In the genomic region with DNA sequence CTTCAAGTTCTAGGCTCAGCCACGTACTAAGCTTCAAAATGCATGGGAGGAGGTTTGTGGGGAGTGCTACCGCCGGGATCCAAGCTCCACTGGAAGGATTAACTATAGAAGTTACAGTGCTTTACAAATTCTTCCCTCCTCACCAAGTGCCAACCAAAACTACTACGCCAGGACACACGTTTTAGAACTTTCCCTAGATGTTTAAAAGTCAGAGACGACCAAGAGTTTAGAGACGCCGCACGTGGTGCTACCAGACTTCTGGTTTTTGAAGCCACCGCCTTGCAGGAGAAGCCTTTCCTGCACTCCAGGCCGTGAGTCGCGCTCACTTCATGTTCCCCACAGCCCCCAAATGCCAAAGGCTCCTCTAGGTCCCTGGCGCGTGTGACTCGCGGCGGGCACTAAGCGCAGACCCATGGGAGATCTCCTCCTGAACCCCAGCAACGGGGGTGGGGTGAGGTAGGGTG, we compare ENCODE assay signal across 8 cellular contexts. TPM values are rescaled to one million over a fixed set of nuclear protein-coding genes. Genes with fewer than 3 reads are reported as not detected.
DNase-seq lines count a peak whose midpoint lies in the region; ATAC-seq and FAIRE-seq lines count a peak whose summit lies in the region.

No MANE protein-coding gene starts in this region.

- peak overlapping the region; percentile 96 for H2AFZ ChIP-seq in GM23248

- H3K27ac ChIP-seq in BLaER1 = peak overlapping the region; percentile 95
- H3K27ac ChIP-seq in GM23248 = peak overlapping the region; percentile 89
- H3K27ac ChIP-seq in layer of hippocampus (ENCODE audit: low read depth, low read length) = peak overlapping the region; percentile 92
- peak overlapping the region; percentile 90 for H3K27ac ChIP-seq in subcutaneous abdominal adipose tissue (ENCODE audit: low read depth, low read length)

- H3K79me2 ChIP-seq in GM23248 (ENCODE audit: insufficient read depth) = peaks cover 57% of the 10 kb centered on the region

- H3K36me3 ChIP-seq in BLaER1 = peaks cover 14% of the 10 kb centered on the region
- H3K36me3 ChIP-seq in GM23248 (ENCODE audit: low read depth) = no peaks in the 10 kb centered on the region
- no peaks in the 10 kb centered on the region for H3K36me3 ChIP-seq in subcutaneous abdominal adipose tissue (ENCODE audit: control insufficient read depth in 5 of 5, insufficient read depth in 5 of 5, low read length in 5 of 5)

- in situ Hi-C loops in GM23248 (cut with MboI) = no loop called here

- DNase-seq in GM23248 = peak; percentile 62
- peak; percentile 57 for DNase-seq in RKO (ENCODE audit: low spot score)
- peak; percentile 29 for DNase-seq in cerebellar cortex (ENCODE audit: low spot score)
- DNase-seq in HTR-8/SVneo (ENCODE audit: insufficient read length, low spot score) = no peak

- H3K4me3 ChIP-seq in BLaER1 = peak overlapping the region; percentile 75
- peak overlapping the region; percentile 85 for H3K4me3 ChIP-seq in GM23248
- peak overlapping the region; percentile 69 to 88 (median 85) for H3K4me3 ChIP-seq in subcutaneous abdominal adipose tissue (ENCODE audit: low read depth in 1 of 5, low read length in 5 of 5)

- H3K4me1 ChIP-seq in BLaER1 (peaks cover 44% of the 10 kb centered on the region), GM23248 (ENCODE audit: insufficient read depth) (peaks cover 33% of the 10 kb centered on the region), subcutaneous abdominal adipose tissue (ENCODE audit: control insufficient read depth in 5 of 5, insufficient read depth in 5 of 5, low read length in 5 of 5) (peaks cover 0 to 18% (median 12%) of the 10 kb centered on the region in 5 donors)

- FAIRE-seq in HTR-8/SVneo (lab: Jason Lieb, UNC) = no peak

- WGBS in GM23248 (ENCODE audit: low coverage in 1 of 2, low lambda C conversion rate in 2 of 2, missing lambda C conversion rate in 2 of 2), 2 experiments = 0 to 1% methylated on average over 19 to 20 of the region's 20 CpGs

- peaks cover 29% of the 10 kb centered on the region for H3F3A ChIP-seq in GM23248 (ENCODE audit: insufficient read depth)

- H3K9me2 ChIP-seq in GM23248 (ENCODE audit: insufficient read depth) = no peaks in the 10 kb centered on the region

- ATAC-seq in GM18520 (IDR thresholded peaks at IDR 0.05; ENCODE audit: unreplicated experiment) = no peak

- H3K4me2 ChIP-seq in BLaER1 (peak overlapping the region; percentile 91), GM23248 (ENCODE audit: unreplicated experiment) (peak overlapping the region; percentile 80)

- H3K9me3 ChIP-seq in BLaER1 (no peaks in the 10 kb centered on the region; the same call in 1 of the 2 replicates), GM23248 (ENCODE audit: low read depth) (no peaks in the 10 kb centered on the region), subcutaneous abdominal adipose tissue (ENCODE audit: control insufficient read depth in 5 of 5, low read length in 5 of 5) (no peaks in the 10 kb centered on the region)

- H3K9ac ChIP-seq in BLaER1 (peak overlapping the region; percentile 94), GM23248 (peak overlapping the region; percentile 93), subcutaneous abdominal adipose tissue (ENCODE audit: low read length in 5 of 5) (peak overlapping the region; percentile 73 to 93 (median 80))

- H3K27me3 ChIP-seq in BLaER1 (no peaks in the 10 kb centered on the region), GM23248 (replicated peaks; ENCODE audit: insufficient read depth) (no peaks in the 10 kb centered on the region), layer of hippocampus (ENCODE audit: control insufficient read depth, insufficient read depth, low read length) (no peaks in the 10 kb centered on the region), subcutaneous abdominal adipose tissue (ENCODE audit: control insufficient read depth in 5 of 5, insufficient read depth in 4 of 5, low read length in 5 of 5) (no peaks in the 10 kb centered on the region)

- H4K20me1 ChIP-seq in BLaER1 = peaks cover 48% of the 10 kb centered on the region
- H4K20me1 ChIP-seq in GM23248 (ENCODE audit: insufficient read depth) = no peaks in the 10 kb centered on the region

RNA-seq across cellular contexts. Expression of a gene that starts 0.7 kb away (rescaled TPM):
- total RNA-seq in GM23248 (2014; rRNA removed; shearing (Covaris generic)) = 113 and 136 TPM in 2 replicates
- polyA plus RNA-seq in GM23248 (2016; fragmentation: Nextera tagmentation; extraction: Ambion mirVana) = 302 and 310 TPM in 2 replicates

RNA-seq across cellular contexts. Expression of a gene that starts 11.4 kb away (rescaled TPM):
- total RNA-seq in GM23248 (2014; rRNA removed; shearing (Covaris generic)) = 2.2 and 3.7 TPM in 2 replicates
- 5.5 and 5.9 TPM in 2 replicates for polyA plus RNA-seq in GM23248 (2016; fragmentation: Nextera tagmentation; extraction: Ambion mirVana)
